8 cellular contexts compared by ENCODE assay signal in the genomic region with DNA sequence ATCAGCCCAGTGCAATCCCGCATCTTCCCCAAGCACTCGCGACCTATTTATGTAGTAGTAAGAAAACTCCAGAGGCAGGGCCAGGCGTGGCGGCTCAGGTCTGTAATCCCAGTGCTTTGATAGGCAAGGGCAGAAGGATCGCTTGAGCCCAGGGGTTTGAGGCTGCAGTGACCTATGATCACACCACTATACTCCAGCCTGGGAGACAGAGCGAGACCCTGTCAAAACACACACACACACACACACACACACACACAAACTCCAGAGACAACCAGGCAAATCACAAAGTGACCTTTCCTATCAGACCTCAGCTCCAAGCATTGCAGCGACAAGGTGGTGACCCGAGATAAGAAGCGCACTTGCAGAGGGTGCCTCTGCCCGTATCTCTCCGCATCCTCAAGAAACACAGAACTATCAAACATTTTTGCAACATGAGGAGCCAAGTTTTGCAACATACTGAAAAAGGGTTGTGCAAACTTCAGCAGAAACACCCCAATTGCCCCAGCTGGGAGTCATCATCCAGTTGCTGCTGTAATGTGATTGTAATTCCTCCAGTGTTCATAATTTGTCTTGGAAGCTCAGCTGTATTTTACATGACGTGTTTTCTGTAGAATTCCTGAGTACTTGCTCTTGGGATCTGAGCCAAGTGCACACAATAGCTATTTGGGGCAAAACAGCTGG. TPM values are rescaled to one million over a fixed set of nuclear protein-coding genes. Genes with fewer than 3 reads are reported as not detected.
DNase-seq lines count a peak whose midpoint lies in the region; ATAC-seq and TF ChIP-seq lines count a peak whose summit lies in the region.

No MANE protein-coding gene starts in this region.

- TF ChIP-seq EP300 in esophagus muscularis mucosa (IDR thresholded peaks at IDR 0.05) = peak; percentile 28

- POLR2A ChIA-PET in RWPE1 (lab: Yijun Ruan, JAX; ENCODE audit: low non-redundant PET) = no interaction called here

- H4K20me1 ChIP-seq in BLaER1 = no peaks in the 10 kb centered on the region

- 42% methylated on average over 11 of the region's 13 CpGs for WGBS in esophagus muscularis mucosa

- CTCF ChIA-PET in RWPE1 (lab: Yijun Ruan, JAX) = interaction anchor here (0.6 kb wide), 1 partner anchor 13 kb away, joined by 3 read pairs; no protein-coding TSS in a partner anchor

- H3K9ac ChIP-seq in BLaER1 (no peak overlapping the region), parathyroid adenoma (no peak overlapping the region)

- H3K4me1 ChIP-seq in BLaER1 (peaks cover 63% of the 10 kb centered on the region), esophagus muscularis mucosa (peaks cover 27 to 44% (median 33%) of the 10 kb centered on the region in 4 donors), parathyroid adenoma (peaks cover 9% of the 10 kb centered on the region)

- intact Hi-C loops in esophagus muscularis mucosa (cut with DNase I) = no loop called here

- no peaks in the 10 kb centered on the region for H3K79me2 ChIP-seq in parathyroid adenoma

- H3K36me3 ChIP-seq in BLaER1 (no peaks in the 10 kb centered on the region), esophagus muscularis mucosa (no peaks in the 10 kb centered on the region), parathyroid adenoma (ENCODE audit: control insufficient read depth, insufficient read depth, low read length) (no peaks in the 10 kb centered on the region)

- H3K27ac ChIP-seq in BLaER1 (peak overlapping the region; percentile 3; the same call in 1 of the 2 replicates), RWPE1 (peak overlapping the region; percentile 60), esophagus muscularis mucosa (replicated peaks in 1 of 4) (peak overlapping the region; percentile 76 to 88 (median 78)), parathyroid adenoma (peak overlapping the region; percentile 68)

- peak overlapping the region; percentile 32 for H3K4me2 ChIP-seq in BLaER1
- peak overlapping the region; percentile 2 for H3K4me2 ChIP-seq in parathyroid adenoma (ENCODE audit: low read length)

- TF ChIP-seq POLR2A in esophagus muscularis mucosa (IDR thresholded peaks at IDR 0.05; ENCODE audit: low read depth) = no peak

- H3K9me3 ChIP-seq in BLaER1 (peaks cover 8% of the 10 kb centered on the region; the same call in 1 of the 2 replicates), esophagus muscularis mucosa (no peaks in the 10 kb centered on the region), parathyroid adenoma (ENCODE audit: control insufficient read depth, low read length) (no peaks in the 10 kb centered on the region)

- no peaks in the 10 kb centered on the region for H3K27me3 ChIP-seq in BLaER1
- H3K27me3 ChIP-seq in esophagus muscularis mucosa = no peaks in the 10 kb centered on the region
- no peaks in the 10 kb centered on the region for H3K27me3 ChIP-seq in parathyroid adenoma (ENCODE audit: control insufficient read depth, insufficient read depth, low read length)

- H2AFZ ChIP-seq in parathyroid adenoma = peak overlapping the region; percentile 11

- no peak for ATAC-seq in GM21423 (IDR thresholded peaks at IDR 0.05; ENCODE audit: unreplicated experiment)

- peak; percentile 56 for DNase-seq in RWPE1 (ENCODE audit: low spot score)
- DNase-seq in esophagus muscularis mucosa (ENCODE audit: extremely low spot score) = no peak
- DNase-seq in HT-29 (ENCODE audit: low spot score) = no peak
- no peak for DNase-seq in NCI-H146 treated with DMSO at 0.1 percent for 48 hours (lab: John Stamatoyannopoulos, UW; ENCODE audit: unreplicated experiment)
- DNase-seq in Ammon's horn (ENCODE audit: low spot score) = no peak

- TF ChIP-seq CTCF in RWPE1 (conservative IDR thresholded peaks at IDR 0.05; ENCODE audit: low read depth) (no peak), esophagus muscularis mucosa (IDR thresholded peaks at IDR 0.05) (no peak), parathyroid adenoma (IDR thresholded peaks at IDR 0.05) (no peak)

- H3K4me3 ChIP-seq in BLaER1 (no peak overlapping the region), esophagus muscularis mucosa (no peak overlapping the region), parathyroid adenoma (ENCODE audit: low read depth, low read length) (no peak overlapping the region)

RNA-seq across cellular contexts. Expression of a gene that starts 8.7 kb away (rescaled TPM):
- total RNA-seq in esophagus muscularis mucosa = 10 to 100 TPM; 64.9 to 74.1 (median 68.5) TPM
- 3.5 and 5.9 TPM in 2 replicates for total RNA-seq in HT-29 (2014; rRNA removed; shearing (Covaris generic))

Comparison
In these comparisons a context has a peak if more than half of its experiments do, and no peak if none do; other contexts are left out.
1. H3K27ac ChIP-seq: peak in every context shown above with its lines; median percentile 78 in esophagus muscularis mucosa; 68 in parathyroid adenoma; 60 in RWPE1; 3 in BLaER1.